22 cellular contexts compared by ENCODE assay signal in genomic region chr1:147736847-147737246, GRCh38. TPM values are rescaled to one million over a fixed set of nuclear protein-coding genes. Genes with fewer than 3 reads are reported as not detected.
"Had no signal": no experiment of that assay in that cellular context is flagged by ENCODE, and none has a peak within 500 bp of the region (broad histone marks: within the 10 kb centered on the region; RNA-seq: fewer than 3 reads in every experiment).

No MANE protein-coding gene starts in this region.

- H3K4me1 Mint-ChIP-seq: naive B cell, neural crest cell had no signal

- H3K9me3 ChIP-seq: lower lobe of right lung, psoas muscle, spleen, tibial nerve, uterus had no signal

- H3K4me1 ChIP-seq: parathyroid adenoma, psoas muscle, spleen, tibial nerve, uterus had no signal

- H3K4me3 Mint-ChIP-seq: naive B cell; nephron; neural crest cell; stimulated activated effector memory CD8-positive, alpha-beta T cell treated with anti-CD3 and anti-CD28 coated beads, Interleukin-12 subunit alpha, Interleukin-12 subunit beta, amount 100 ng/mL, for 72 hours; stimulated activated naive CD8-positive, alpha-beta T cell treated with anti-CD3 and anti-CD28 coated beads, Interleukin-15, Interleukin-2, amounts not matched to agents 100 ng/mL and 50 ng/mL, for 24 hours; type B pancreatic cell had no signal

- DNase-seq: hypothalamus; islet precursor cell; lower lobe of right lung; mammary epithelial cell; mesenchymal stem cell; naive B cell; nucleus accumbens; psoas muscle; small intestine; spleen; stimulated activated CD4-positive, alpha-beta T cell treated with anti-CD3 and anti-CD28 coated beads, Interleukin-4, amount 100 ng/mL, for 24 hours; stimulated activated naive CD4-positive, alpha-beta T cell; uterus had no signal

- H3K36me3 Mint-ChIP-seq: naive B cell; stimulated activated effector memory CD8-positive, alpha-beta T cell treated with anti-CD3 and anti-CD28 coated beads, Interleukin-12 subunit alpha, Interleukin-12 subunit beta, amount 100 ng/mL, for 72 hours; type B pancreatic cell had no signal

- ATAC-seq: lower lobe of right lung; psoas muscle; sciatic nerve; stimulated activated effector memory CD8-positive, alpha-beta T cell treated with anti-CD3 and anti-CD28 coated beads, Interleukin-12 subunit alpha, Interleukin-12 subunit beta, amount 100 ng/mL, for 72 hours had no signal

- H3K27me3 ChIP-seq: tibial nerve, uterus had no signal

- H3K9me3 Mint-ChIP-seq: stimulated activated effector memory CD8-positive, alpha-beta T cell treated with anti-CD3 and anti-CD28 coated beads, Interleukin-12 subunit alpha, Interleukin-12 subunit beta, amount 100 ng/mL, for 72 hours; stimulated activated naive CD8-positive, alpha-beta T cell treated with anti-CD3 and anti-CD28 coated beads, Interleukin-15, Interleukin-2, amounts not matched to agents 100 ng/mL and 50 ng/mL, for 24 hours; type B pancreatic cell had no signal

- H3K27ac Mint-ChIP-seq: naive B cell; nephron; stimulated activated effector memory CD8-positive, alpha-beta T cell treated with anti-CD3 and anti-CD28 coated beads, Interleukin-12 subunit alpha, Interleukin-12 subunit beta, amount 100 ng/mL, for 72 hours; stimulated activated naive CD8-positive, alpha-beta T cell treated with anti-CD3 and anti-CD28 coated beads, Interleukin-15, Interleukin-2, amounts not matched to agents 100 ng/mL and 50 ng/mL, for 24 hours; type B pancreatic cell had no signal

- H3K4me3 ChIP-seq: lower lobe of right lung, psoas muscle, spleen, tibial nerve, uterus had no signal

- H3K27ac ChIP-seq: lower lobe of right lung, parathyroid adenoma, psoas muscle, spleen, tibial nerve, uterus had no signal

RNA-seq across cellular contexts. Expression of gene GJA5, which starts 23.6 kb away (rescaled TPM):
- total RNA-seq: osteocyte had no signal
